Comparison of ENCODE assay signal across 8 cellular contexts in the genomic region with DNA sequence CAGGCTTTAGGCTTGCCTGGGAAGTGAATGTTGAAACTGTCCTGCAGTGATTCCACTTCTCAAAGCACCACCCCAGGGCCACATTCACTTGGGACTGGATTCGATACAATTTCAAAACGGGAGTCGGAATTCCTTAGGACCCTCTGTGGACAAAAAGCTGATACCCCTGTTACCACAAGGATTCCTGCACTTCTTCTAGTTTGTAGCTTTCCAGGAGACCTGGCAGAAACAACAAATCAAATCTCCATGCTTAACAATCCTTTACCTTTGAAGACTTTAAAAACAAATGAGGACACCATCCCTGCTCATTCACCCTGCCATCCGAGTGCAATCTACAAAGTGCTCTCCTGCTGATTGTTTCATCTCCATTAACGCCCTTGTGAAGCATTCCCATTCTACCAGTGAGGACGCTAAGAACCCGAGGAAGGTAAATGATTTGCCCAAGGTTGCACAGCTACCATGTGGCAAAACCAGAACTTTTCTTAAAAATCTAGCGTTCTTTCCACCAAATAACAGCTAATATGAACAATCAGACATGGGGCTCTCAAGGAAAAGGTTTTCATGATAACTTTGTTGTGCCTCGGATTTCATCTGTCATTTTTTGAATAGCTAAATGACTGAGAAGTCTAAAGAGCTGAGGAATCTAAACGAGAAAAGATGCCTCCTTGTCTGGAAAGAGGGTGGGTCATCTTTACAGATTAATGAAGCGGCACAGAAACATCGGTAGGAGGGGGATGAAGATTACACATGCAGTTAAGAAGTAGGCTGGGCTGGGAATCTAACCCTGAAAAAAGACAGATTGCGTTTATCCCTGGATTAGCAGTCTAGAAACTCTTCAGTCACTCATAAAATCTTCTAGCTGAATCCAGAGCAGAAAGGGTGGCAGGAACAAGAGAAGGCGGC. TPM values are rescaled to one million over a fixed set of nuclear protein-coding genes. Genes with fewer than 3 reads are reported as not detected.
DNase-seq lines count a peak whose midpoint lies in the region; ATAC-seq and TF ChIP-seq lines count a peak whose summit lies in the region.

No MANE protein-coding gene starts in this region.

- H3K4me3 Mint-ChIP-seq in activated CD8-positive, alpha-beta memory T cell treated with anti-CD3 and anti-CD28 coated beads, Interleukin-2, amount 10 ng/mL, durations not matched to agents 7 days and 5 days: peak overlapping the region; percentile 69

- TF ChIP-seq CTCF in ascending aorta (IDR thresholded peaks at IDR 0.05) (no peak), right lobe of liver (IDR thresholded peaks at IDR 0.05) (no peak), suprapubic skin (IDR thresholded peaks at IDR 0.05) (no peak), testis (IDR thresholded peaks at IDR 0.05) (no peak)

- ATAC-seq in activated CD8-positive, alpha-beta memory T cell treated with anti-CD3 and anti-CD28 coated beads, Interleukin-2, amount 10 ng/mL, durations not matched to agents 7 days and 5 days: no peak
- ATAC-seq in right lobe of liver: no peak

- H3K36me3 ChIP-seq in ascending aorta (no peaks in the 10 kb centered on the region), right lobe of liver (peaks cover 0 to 7% (median 0%) of the 10 kb centered on the region in 4 donors), suprapubic skin (no peaks in the 10 kb centered on the region), testis (ENCODE audit: low read depth, missing control alignments) (no peaks in the 10 kb centered on the region)

- H3K27me3 Mint-ChIP-seq in activated CD8-positive, alpha-beta memory T cell treated with anti-CD3 and anti-CD28 coated beads, Interleukin-2, amount 10 ng/mL, durations not matched to agents 7 days and 5 days: peaks cover 18% of the 10 kb centered on the region

- CTCF ChIA-PET in activated CD8-positive, alpha-beta memory T cell treated with anti-CD3 and anti-CD28 coated beads, Interleukin-2, amount 10 ng/mL, durations not matched to agents 7 days and 5 days (lab: Charles Lee): interaction anchor here (0.7 to 3.5 kb wide), 10 partner anchors 9 to 93 kb away, joined by 3 to 21 read pairs (median 4); no protein-coding TSS in a partner anchor

- TF ChIP-seq POLR2A in right lobe of liver (IDR thresholded peaks at IDR 0.05) (no peak), suprapubic skin (IDR thresholded peaks at IDR 0.05) (no peak), testis (IDR thresholded peaks at IDR 0.05) (no peak)

- intact Hi-C loops in ascending aorta (cut with DNase I): no loop called here
- intact Hi-C loops in right lobe of liver (cut with DNase I): no loop called here
- intact Hi-C loops in testis (cut with DNase I; ENCODE audit: low total_unique reads): no loop called here

- no peaks in the 10 kb centered on the region for H3K36me3 Mint-ChIP-seq in activated CD8-positive, alpha-beta memory T cell treated with anti-CD3 and anti-CD28 coated beads, Interleukin-2, amount 10 ng/mL, durations not matched to agents 7 days and 5 days

- no peaks in the 10 kb centered on the region for H3K9me3 ChIP-seq in ascending aorta
- H3K9me3 ChIP-seq in right lobe of liver: no peaks in the 10 kb centered on the region
- no peaks in the 10 kb centered on the region for H3K9me3 ChIP-seq in suprapubic skin
- no peaks in the 10 kb centered on the region for H3K9me3 ChIP-seq in testis

- H3K27ac Mint-ChIP-seq in activated CD8-positive, alpha-beta memory T cell treated with anti-CD3 and anti-CD28 coated beads, Interleukin-2, amount 10 ng/mL, durations not matched to agents 7 days and 5 days: no peak overlapping the region

- peak overlapping the region in 1 of 2 donors; percentile 14 for H3K27ac ChIP-seq in ascending aorta
- H3K27ac ChIP-seq in right lobe of liver: peak overlapping the region in 2 of 3 donors; percentile 68 to 87
- peak overlapping the region; percentile 89 for H3K27ac ChIP-seq in suprapubic skin
- no peak overlapping the region for H3K27ac ChIP-seq in testis

- peaks cover 44% of the 10 kb centered on the region for H3K4me1 Mint-ChIP-seq in activated CD8-positive, alpha-beta memory T cell treated with anti-CD3 and anti-CD28 coated beads, Interleukin-2, amount 10 ng/mL, durations not matched to agents 7 days and 5 days

- H3K27me3 ChIP-seq in ascending aorta: no peaks in the 10 kb centered on the region
- no peaks in the 10 kb centered on the region for H3K27me3 ChIP-seq in right lobe of liver
- no peaks in the 10 kb centered on the region for H3K27me3 ChIP-seq in suprapubic skin
- H3K27me3 ChIP-seq in testis: no peaks in the 10 kb centered on the region

- WGBS in right lobe of liver (ENCODE audit: insufficient coverage, low coverage, low lambda C conversion rate, missing lambda C conversion rate): 67% methylated on average over 14 of the region's 14 CpGs
- WGBS in suprapubic skin: 46% methylated on average over 14 of the region's 14 CpGs
- 47% methylated on average over 14 of the region's 14 CpGs for WGBS in testis, 2 donors

- no peak for DNase-seq in activated CD8-positive, alpha-beta memory T cell treated with anti-CD3 and anti-CD28 coated beads, Interleukin-2, amount 10 ng/mL, durations not matched to agents 7 days and 5 days
- no peak for DNase-seq in activated CD8-positive, alpha-beta memory T cell treated with anti-CD3 and anti-CD28 coated beads for 24 hours
- DNase-seq in ascending aorta (ENCODE audit: low spot score in 2 of 2) (no peak), right lobe of liver (no peak), suprapubic skin (ENCODE audit: low spot score in 2 of 2) (no peak), NCI-H2196 (lab: John Stamatoyannopoulos, UW; ENCODE audit: unreplicated experiment) (no peak), NCI-H2081 (lab: John Stamatoyannopoulos, UW) (no peak), testis (no peak)

- TF ChIP-seq EP300 in suprapubic skin (IDR thresholded peaks at IDR 0.05): no peak

- H3K4me3 ChIP-seq in ascending aorta (peak overlapping the region; percentile 30 to 45), right lobe of liver (peak overlapping the region in 2 of 3 donors; percentile 59 to 62), suprapubic skin (peak overlapping the region; percentile 48), testis (peak overlapping the region in 1 of 2 donors; percentile 30)

- H3K4me1 ChIP-seq in ascending aorta (no peaks in the 10 kb centered on the region), right lobe of liver (peaks cover 0 to 8% (median 4%) of the 10 kb centered on the region in 4 donors), suprapubic skin (peaks cover 51% of the 10 kb centered on the region), testis (peaks cover 5% of the 10 kb centered on the region)

- H3K9me3 Mint-ChIP-seq in activated CD8-positive, alpha-beta memory T cell treated with anti-CD3 and anti-CD28 coated beads, Interleukin-2, amount 10 ng/mL, durations not matched to agents 7 days and 5 days (ENCODE audit: low read depth): no peaks in the 10 kb centered on the region

RNA-seq across cellular contexts. Expression of a gene that starts 0.7 kb away (rescaled TPM):
- 1 to 10 TPM; 3.0 to 3.2 TPM for total RNA-seq in activated CD8-positive, alpha-beta memory T cell treated with anti-CD3 and anti-CD28 coated beads, Interleukin-2, amount 10 ng/mL, durations not matched to agents 7 days and 5 days
- 53.0 TPM for total RNA-seq in ascending aorta
- total RNA-seq in right lobe of liver: 10 to 100 TPM; 13.0 to 32.4 (median 21.2) TPM
- total RNA-seq in suprapubic skin: 100 to 1,000 TPM in 1 of 4 donors, 10 to 100 TPM in 3; 54.5 to 111 (median 56.7) TPM
- total RNA-seq in testis: 1 to 10 TPM; 1.7 to 3.0 TPM
- 4.2 TPM for polyA plus RNA-seq in testis (ENCODE audit: insufficient read depth, low read depth, low replicate concordance)

RNA-seq across cellular contexts. Expression of a gene that starts 12.7 kb away (rescaled TPM):
- total RNA-seq in activated CD8-positive, alpha-beta memory T cell treated with anti-CD3 and anti-CD28 coated beads, Interleukin-2, amount 10 ng/mL, durations not matched to agents 7 days and 5 days: 10 to 100 TPM; 20.4 to 28.4 TPM
- total RNA-seq in ascending aorta: 0.21 TPM
- total RNA-seq in right lobe of liver: 1 to 10 TPM; 2.7 to 9.3 (median 6.8) TPM
- total RNA-seq in suprapubic skin: 10 to 100 TPM; 23.9 to 87.2 (median 56.1) TPM
- 1 to 10 TPM; 2.4 to 3.2 TPM for total RNA-seq in testis
- polyA plus RNA-seq in testis (ENCODE audit: insufficient read depth, low read depth, low replicate concordance): 3.4 TPM

RNA-seq across cellular contexts. Expression of a gene that starts 39.7 kb away (rescaled TPM):
- 100 to 1,000 TPM; 526 to 535 TPM for total RNA-seq in activated CD8-positive, alpha-beta memory T cell treated with anti-CD3 and anti-CD28 coated beads, Interleukin-2, amount 10 ng/mL, durations not matched to agents 7 days and 5 days
- total RNA-seq in ascending aorta (not detected), right lobe of liver (1 to 10 TPM in 2 of 6 experiments, under 1 TPM in 4; 0.55 to 1.5 (median 0.90) TPM), suprapubic skin (1 to 10 TPM in 1 of 4 donors, under 1 TPM in 2, not detected in 1; 0.55 to 3.3 (median 0.79) TPM), testis (under 1 TPM in 1 of 2 donors, not detected in 1; 0.50 TPM)
- polyA plus RNA-seq in testis (ENCODE audit: insufficient read depth, low read depth, low replicate concordance): 6.1 TPM

RNA-seq across cellular contexts. Expression of a gene that starts 40.0 kb away (rescaled TPM):
- 100 to 1,000 TPM; 139 to 142 TPM for total RNA-seq in activated CD8-positive, alpha-beta memory T cell treated with anti-CD3 and anti-CD28 coated beads, Interleukin-2, amount 10 ng/mL, durations not matched to agents 7 days and 5 days
- total RNA-seq in ascending aorta (not detected), right lobe of liver (1 to 10 TPM; 1.5 to 9.1 (median 3.2) TPM), suprapubic skin (1 to 10 TPM in 3 of 4 donors, not detected in 1; 1.1 to 4.9 (median 2.1) TPM), testis (1 to 10 TPM; 1.9 to 3.5 TPM)
- 9.7 TPM for polyA plus RNA-seq in testis (ENCODE audit: insufficient read depth, low read depth, low replicate concordance)

Comparison
In these comparisons a context has a peak if more than half of its experiments do, and no peak if none do; other contexts are left out.
1. H3K27ac ChIP-seq: peak in right lobe of liver (2 of 3) and suprapubic skin (single experiment); none in testis (0 of 2).
2. RNA of a gene that starts 39.7 kb away (total RNA-seq): 526 to 535 TPM in activated CD8-positive, alpha-beta memory T cell treated with anti-CD3 and anti-CD28 coated beads, Interleukin-2, amount 10 ng/mL, durations not matched to agents 7 days and 5 days; 0.55 to 1.5 TPM in right lobe of liver, 0.55 to 3.3 TPM in suprapubic skin, 0.50 TPM in testis and not detected in ascending aorta (single experiment); every median in the first group is over 100 times any median in the second.